Comparison of ENCODE assay signal across 18 cellular contexts in genomic region chr1:38651669-38652068, GRCh38.
DNase-seq lines count a peak whose midpoint lies in the region; ATAC-seq, FAIRE-seq and TF ChIP-seq lines count a peak whose summit lies in the region.
"Had no signal": no experiment of that assay in that cellular context is flagged by ENCODE, and none has a peak within 500 bp of the region (broad histone marks: within the 10 kb centered on the region; RNA-seq: fewer than 3 reads in every experiment).

No MANE protein-coding gene starts in this region.

- no peak overlapping the region for H2AFZ ChIP-seq in HepG2 (ENCODE audit: low read length)

- TF ChIP-seq RAD21 in HepG2 (CRISPR knock-in tag; IDR thresholded peaks at IDR 0.05): no peak

- TF ChIP-seq EP300 in HepG2 (IDR thresholded peaks at IDR 0.05; ENCODE audit: low read depth in 2 of 2, low read length in 2 of 2): no peak
- no peak for TF ChIP-seq EP300 in HepG2 (CRISPR knock-in tag; IDR thresholded peaks at IDR 0.05; ENCODE audit: borderline replicate concordance)
- no peak for TF ChIP-seq EP300 in stomach (IDR thresholded peaks at IDR 0.05)
- TF ChIP-seq EP300 in suprapubic skin (IDR thresholded peaks at IDR 0.05): no peak

- WGBS in HepG2 (ENCODE audit: low lambda C conversion rate): 14% methylated on average over 7 of the region's 8 CpGs
- WGBS in right lobe of liver (ENCODE audit: insufficient coverage, low coverage, low lambda C conversion rate, missing lambda C conversion rate): 38% methylated on average over 2 of the region's 8 CpGs
- 73 to 90% (median 84%) methylated on average over 8 of the region's 8 CpGs for WGBS in stomach, 5 donors
- 59% methylated on average over 8 of the region's 8 CpGs for WGBS in suprapubic skin

- TF ChIP-seq CTCF in HepG2 (CRISPR knock-in tag; IDR thresholded peaks at IDR 0.05) (no peak), right lobe of liver (IDR thresholded peaks at IDR 0.05) (no peak), bronchial epithelial cell (IDR thresholded peaks at IDR 0.05; ENCODE audit: insufficient read depth, low read length, severe bottlenecking) (no peak), foreskin keratinocyte (conservative IDR thresholded peaks at IDR 0.05) (no peak), stomach (IDR thresholded peaks at IDR 0.05) (no peak), suprapubic skin (IDR thresholded peaks at IDR 0.05) (no peak)

- POLR2A ChIA-PET in HepG2 (lab: Yijun Ruan, JAX): no interaction called here

- H3K27me3 ChIP-seq in HepG2 (ENCODE audit: control insufficient read depth in 1 of 2, insufficient read depth in 2 of 2, low read length in 2 of 2): peaks cover 0 to 21% of the 10 kb centered on the region in 2 experiments; a peak in 2 of 5 replicates
- no peaks in the 10 kb centered on the region for H3K27me3 ChIP-seq in right lobe of liver
- no peaks in the 10 kb centered on the region for H3K27me3 ChIP-seq in bronchial epithelial cell (ENCODE audit: control insufficient read depth, insufficient read depth, low read length)
- H3K27me3 ChIP-seq in foreskin keratinocyte: no peaks in the 10 kb centered on the region
- peaks cover 0 to 17% (median 0%) of the 10 kb centered on the region in 3 donors for H3K27me3 ChIP-seq in stomach
- no peaks in the 10 kb centered on the region for H3K27me3 ChIP-seq in suprapubic skin
- H3K27me3 ChIP-seq: BLaER1 treated with 17β-estradiol and CSF1 and Interleukin-3, amounts not matched to agents 10 nM and 100 nM had no signal

- DNase-seq in HepG2 (ENCODE audit: low spot score) (no peak), right lobe of liver (no peak), bronchial epithelial cell (ENCODE audit: low read depth) (peak; percentile 70), foreskin keratinocyte (peak; percentile 7 to 39), middle frontal gyrus (ENCODE audit: extremely low spot score, low spot score) (no peak), stomach (no peak), suprapubic skin (ENCODE audit: low spot score in 2 of 2) (no peak)
- no peak for DNase-seq in activated CD4-positive, alpha-beta T cell treated with anti-CD3 and anti-CD28 coated beads, Interleukin-2, amount 50 U/mL, for 1 hour
- DNase-seq: ACHN; CD4-positive, alpha-beta T cell; DMS79; EL; GOT3; H9 had no signal

- no peaks in the 10 kb centered on the region for H3K4me1 ChIP-seq in HepG2 (ENCODE audit: insufficient read depth, low read length)
- H3K4me1 ChIP-seq in right lobe of liver: no peaks in the 10 kb centered on the region
- H3K4me1 ChIP-seq in foreskin keratinocyte: no peaks in the 10 kb centered on the region
- no peaks in the 10 kb centered on the region for H3K4me1 ChIP-seq in stomach
- H3K4me1 ChIP-seq in suprapubic skin: no peaks in the 10 kb centered on the region
- H3K4me1 ChIP-seq: BLaER1 treated with 17β-estradiol and CSF1 and Interleukin-3, amounts not matched to agents 10 nM and 100 nM had no signal

- H3K36me3 ChIP-seq in HepG2 (replicated peaks in 1 of 2; ENCODE audit: control insufficient read depth in 1 of 2, insufficient read depth in 2 of 2, low read length in 2 of 2): no peaks in the 10 kb centered on the region
- no peaks in the 10 kb centered on the region for H3K36me3 ChIP-seq in right lobe of liver
- H3K36me3 ChIP-seq in bronchial epithelial cell (ENCODE audit: control insufficient read depth, insufficient read depth, low read length): no peaks in the 10 kb centered on the region
- H3K36me3 ChIP-seq in stomach: no peaks in the 10 kb centered on the region
- H3K36me3 ChIP-seq in suprapubic skin: no peaks in the 10 kb centered on the region
- H3K36me3 ChIP-seq: BLaER1 treated with 17β-estradiol and CSF1 and Interleukin-3, amounts not matched to agents 10 nM and 100 nM had no signal

- no TSS peak for BruUV-seq in HepG2 (replicated peaks; lab: Mats Ljungman, UMichigan)

- no peaks in the 10 kb centered on the region for H3K79me2 ChIP-seq in HepG2 (ENCODE audit: insufficient read depth, low read length)

- in situ Hi-C loops in HepG2 (cut with HindIII; ENCODE audit: extremely low pct_ligation_motif_present, low pct_unique_long_range_greater_than_20kb): no loop called here

- CTCF ChIA-PET in HepG2 (lab: Yijun Ruan, JAX; ENCODE audit: low intra/inter-chr PET ratio, low total read pairs): no interaction called here

- no peaks in the 10 kb centered on the region for H4K20me1 ChIP-seq in HepG2 (ENCODE audit: insufficient read depth, low read length)
- H4K20me1 ChIP-seq: BLaER1 treated with 17β-estradiol and CSF1 and Interleukin-3, amounts not matched to agents 10 nM and 100 nM had no signal

- intact Hi-C loops in HepG2 (cut with micrococcal nuclease; ENCODE audit: unreplicated experiment): no loop called here
- intact Hi-C loops in right lobe of liver (cut with DNase I): no loop called here
- intact Hi-C loops in stomach (cut with DNase I; ENCODE audit: low total_unique reads): no loop called here

- TF ChIP-seq POLR2A in HepG2 (IDR thresholded peaks at IDR 0.05; ENCODE audit: insufficient read depth in 1 of 2, low read depth in 2 of 2, low read length in 2 of 2): no peak
- TF ChIP-seq POLR2A in right lobe of liver (IDR thresholded peaks at IDR 0.05): no peak
- no peak for TF ChIP-seq POLR2A in stomach (IDR thresholded peaks at IDR 0.05)
- TF ChIP-seq POLR2A in suprapubic skin (IDR thresholded peaks at IDR 0.05): no peak

- H3K4me3 ChIP-seq in HepG2 (replicated peaks in 1 of 3; ENCODE audit: insufficient read depth in 1 of 3, low read depth in 2 of 3, low read length in 3 of 3) (no peak overlapping the region), right lobe of liver (no peak overlapping the region), bronchial epithelial cell (ENCODE audit: low read depth, low read length) (no peak overlapping the region), stomach (no peak overlapping the region), suprapubic skin (no peak overlapping the region)
- H3K4me3 ChIP-seq: BLaER1 treated with 17β-estradiol and CSF1 and Interleukin-3, amounts not matched to agents 10 nM and 100 nM had no signal

- no peaks in the 10 kb centered on the region for H3K9me3 ChIP-seq in HepG2 (ENCODE audit: low read length)
- no peaks in the 10 kb centered on the region for H3K9me3 ChIP-seq in right lobe of liver
- no peaks in the 10 kb centered on the region for H3K9me3 ChIP-seq in stomach
- H3K9me3 ChIP-seq in suprapubic skin: no peaks in the 10 kb centered on the region

- no peak overlapping the region for H3K4me2 ChIP-seq in HepG2 (ENCODE audit: low read depth, low read length)
- H3K4me2 ChIP-seq: BLaER1 treated with 17β-estradiol and CSF1 and Interleukin-3, amounts not matched to agents 10 nM and 100 nM had no signal

- H3K9ac ChIP-seq in HepG2 (ENCODE audit: insufficient read depth, low read depth, low read length): no peak overlapping the region
- H3K9ac ChIP-seq: BLaER1 treated with 17β-estradiol and CSF1 and Interleukin-3, amounts not matched to agents 10 nM and 100 nM had no signal

- FAIRE-seq in HepG2 (lab: Jason Lieb, UNC) (no peak), bronchial epithelial cell (lab: Jason Lieb, UNC) (peak; percentile 83)
- FAIRE-seq: G401.6, GM12891, HTR-8/SVneo had no signal

- H3K27ac ChIP-seq in HepG2 (ENCODE audit: extremely low read length, insufficient read depth, low read length) (no peak overlapping the region), right lobe of liver (no peak overlapping the region), foreskin keratinocyte (no peak overlapping the region), stomach (no peak overlapping the region), suprapubic skin (no peak overlapping the region)
- H3K27ac ChIP-seq: BLaER1 treated with 17β-estradiol and CSF1 and Interleukin-3, amounts not matched to agents 10 nM and 100 nM had no signal

- ATAC-seq in HepG2 (no peak), right lobe of liver (no peak), foreskin keratinocyte (peak; percentile 72)

TF ChIP-seq in HepG2, 621 proteins besides CTCF, POLR2A, EP300 and RAD21 (continues in another document):
- TF ChIP-seq ZNF44 (CRISPR knock-in tag; IDR thresholded peaks at IDR 0.05) (no peak), ZNF430 (CRISPR knock-in tag; IDR thresholded peaks at IDR 0.05) (no peak), MIER2 (CRISPR knock-in tag; IDR thresholded peaks at IDR 0.05) (no peak), ZNF75D (CRISPR knock-in tag; IDR thresholded peaks at IDR 0.05; ENCODE audit: borderline replicate concordance) (no peak), MAZ (IDR thresholded peaks at IDR 0.05; ENCODE audit: borderline replicate concordance, low read depth, low read length) (no peak), MAZ (CRISPR knock-in tag; IDR thresholded peaks at IDR 0.05; ENCODE audit: low read depth) (no peak), ZNF180 (CRISPR knock-in tag; IDR thresholded peaks at IDR 0.05; ENCODE audit: borderline replicate concordance, low read depth) (no peak), GZF1 (CRISPR knock-in tag; IDR thresholded peaks at IDR 0.05) (no peak), RAD51 (IDR thresholded peaks at IDR 0.05; ENCODE audit: borderline replicate concordance) (no peak), GABPA (IDR thresholded peaks at IDR 0.05; ENCODE audit: low read depth, low read length) (no peak), GABPA (CRISPR knock-in tag; IDR thresholded peaks at IDR 0.05; ENCODE audit: low read depth) (no peak), ZNF784 (CRISPR knock-in tag; IDR thresholded peaks at IDR 0.05; ENCODE audit: borderline replicate concordance) (no peak), HOMEZ (CRISPR knock-in tag; IDR thresholded peaks at IDR 0.05; ENCODE audit: low read depth) (no peak)

Comparison
In these comparisons a context has a peak if more than half of its experiments do, and no peak if none do; other contexts are left out.
1. DNase-seq: peak in bronchial epithelial cell (single experiment) and foreskin keratinocyte (2 of 2); none in HepG2 (single experiment), right lobe of liver (0 of 3), middle frontal gyrus (single experiment), activated CD4-positive, alpha-beta T cell treated with anti-CD3 and anti-CD28 coated beads, Interleukin-2, amount 50 U/mL, for 1 hour (single experiment), stomach (single experiment) and suprapubic skin (0 of 2).